18 cellular contexts compared by ENCODE assay signal in genomic region chr1:119924948-119925898, GRCh38. TPM values are rescaled to one million over a fixed set of nuclear protein-coding genes. Genes with fewer than 3 reads are reported as not detected.
"Had no signal": no experiment of that assay in that cellular context is flagged by ENCODE, and none has a peak within 500 bp of the region (broad histone marks: within the 10 kb centered on the region; RNA-seq: fewer than 3 reads in every experiment).

No MANE protein-coding gene starts in this region.

- ATAC-seq: activated CD4-positive, CD25-positive, alpha-beta regulatory T cell treated with anti-CD3 and anti-CD28 coated beads, Interleukin-2, amount 50 U/mL, for 24 hours; foreskin keratinocyte; T-cell had no signal

- DNase-seq: activated naive CD4-positive, alpha-beta T cell treated with Interleukin-2 at 50 U/mL for 16 hours; activated T-cell treated with anti-CD3 and anti-CD28 coated beads for 4 hours; adrenal gland; colonic mucosa; esophagus squamous epithelium; foreskin keratinocyte; kidney glomerular epithelial cell; stimulated activated CD4-positive, alpha-beta T cell treated with anti-CD3 and anti-CD28 coated beads, Interleukin-2, amount 100 ng/mL, for 48 hours; stimulated activated naive CD4-positive, alpha-beta T cell; T-cell; T-helper 9 cell; trophoblast cell had no signal

- H3K4me1 ChIP-seq: adrenal gland, colonic mucosa, foreskin keratinocyte had no signal

- H3K27me3 ChIP-seq: adrenal gland, colonic mucosa, esophagus squamous epithelium, foreskin keratinocyte had no signal

- H3K27ac ChIP-seq: adrenal gland, colonic mucosa, esophagus squamous epithelium, foreskin keratinocyte, SK-N-MC had no signal

- H3K9me3 ChIP-seq: adrenal gland, colonic mucosa, esophagus squamous epithelium had no signal

- H3K4me3 ChIP-seq: adrenal gland, colonic mucosa, esophagus squamous epithelium, SK-N-MC had no signal

RNA-seq across cellular contexts. Expression of gene ADAM30, which starts 28.9 kb away (rescaled TPM):
- total RNA-seq: adrenal gland, colonic mucosa, esophagus squamous epithelium, foreskin keratinocyte, lower leg skin, neural crest cell, osteoblast, pulmonary artery endothelial cell, T-cell had no signal
- polyA plus RNA-seq: adrenal gland, foreskin keratinocyte had no signal
